8 cellular contexts compared by ENCODE assay signal in genomic region chr2:176130153-176130916, GRCh38. TPM values are rescaled to one million over a fixed set of nuclear protein-coding genes. Genes with fewer than 3 reads are reported as not detected.
DNase-seq lines count a peak whose midpoint lies in the region; ATAC-seq and TF ChIP-seq lines count a peak whose summit lies in the region.

No MANE protein-coding gene starts in this region.

- H3K4me3 Mint-ChIP-seq in MCF 10A (ENCODE audit: unreplicated experiment), result no peak overlapping the region
- H3K4me3 Mint-ChIP-seq in activated CD4-positive, alpha-beta memory T cell treated with anti-CD3 and anti-CD28 coated beads, Interleukin-2, amount 10 ng/mL, durations not matched to agents 7 days and 5 days, result no peak overlapping the region

- BruUV-seq in MCF 10A (replicated peaks; lab: Mats Ljungman, UMichigan), result no TSS peak

- H3K27me3 Mint-ChIP-seq in MCF 10A (ENCODE audit: insufficient read depth, unreplicated experiment), result no peaks in the 10 kb centered on the region
- peaks cover 82% of the 10 kb centered on the region for H3K27me3 Mint-ChIP-seq in activated CD4-positive, alpha-beta memory T cell treated with anti-CD3 and anti-CD28 coated beads, Interleukin-2, amount 10 ng/mL, durations not matched to agents 7 days and 5 days

- TF ChIP-seq CTCF in breast epithelium (IDR thresholded peaks at IDR 0.05) (no peak), MCF 10A (IDR thresholded peaks at IDR 0.05; ENCODE audit: unreplicated experiment) (no peak), hepatocyte (IDR thresholded peaks at IDR 0.05; ENCODE audit: poor library complexity) (no peak)

- H3K27me3 ChIP-seq in breast epithelium (peaks cover 5 to 79% of the 10 kb centered on the region in 2 donors), hepatocyte (peaks cover 91% of the 10 kb centered on the region)

- DNase-seq in breast epithelium (ENCODE audit: low spot score in 2 of 2) (no peak), MCF 10A (ENCODE audit: unreplicated experiment) (no peak), hepatocyte (ENCODE audit: low spot score) (peak; percentile 57)
- DNase-seq in activated CD4-positive, alpha-beta memory T cell treated with anti-CD3 and anti-CD28 coated beads, Interleukin-2, amount 10 ng/mL, durations not matched to agents 7 days and 5 days, result no peak
- peak; percentile 53 for DNase-seq in stimulated activated CD8-positive, alpha-beta memory T cell treated with anti-CD3 and anti-CD28 coated beads, Interleukin-4, amount 100 ng/mL, for 48 hours

- no peaks in the 10 kb centered on the region for H3K36me3 ChIP-seq in breast epithelium
- no peaks in the 10 kb centered on the region for H3K36me3 ChIP-seq in hepatocyte (replicated peaks; ENCODE audit: insufficient read depth, low read depth)

- peak overlapping the region; percentile 91 for H3K4me2 ChIP-seq in hepatocyte

- intact Hi-C loops in breast epithelium (cut with DNase I; ENCODE audit: low total_unique reads), result loop anchor here (10.0 kb wide), 1 partner anchor 1014 kb away; no protein-coding TSS in a partner anchor
- intact Hi-C loops in MCF 10A (cut with micrococcal nuclease), result no loop called here

- no peaks in the 10 kb centered on the region for H3K9me2 ChIP-seq in hepatocyte (replicated peaks; ENCODE audit: insufficient read depth)

- no peak overlapping the region for H3K27ac Mint-ChIP-seq in MCF 10A (ENCODE audit: low read depth, unreplicated experiment)
- peak overlapping the region; percentile 70 for H3K27ac Mint-ChIP-seq in activated CD4-positive, alpha-beta memory T cell treated with anti-CD3 and anti-CD28 coated beads, Interleukin-2, amount 10 ng/mL, durations not matched to agents 7 days and 5 days

- no peaks in the 10 kb centered on the region for H3K4me1 Mint-ChIP-seq in MCF 10A (ENCODE audit: insufficient read depth, unreplicated experiment)
- peaks cover 22% of the 10 kb centered on the region for H3K4me1 Mint-ChIP-seq in activated CD4-positive, alpha-beta memory T cell treated with anti-CD3 and anti-CD28 coated beads, Interleukin-2, amount 10 ng/mL, durations not matched to agents 7 days and 5 days

- ATAC-seq in HG02571 (IDR thresholded peaks at IDR 0.05; ENCODE audit: unreplicated experiment) (no peak), HG02759 (IDR thresholded peaks at IDR 0.05; ENCODE audit: unreplicated experiment) (no peak), GM19324 (IDR thresholded peaks at IDR 0.05; ENCODE audit: low FRiP score, unreplicated experiment) (no peak)

- no peaks in the 10 kb centered on the region for H3K4me1 ChIP-seq in breast epithelium
- H3K4me1 ChIP-seq in hepatocyte (ENCODE audit: insufficient read depth), result peaks cover 13% of the 10 kb centered on the region

- peak overlapping the region; percentile 14 for H2AFZ ChIP-seq in hepatocyte

- TF ChIP-seq POLR2A in breast epithelium (IDR thresholded peaks at IDR 0.05), result no peak

- H3K79me2 ChIP-seq in hepatocyte, result no peaks in the 10 kb centered on the region

- no peaks in the 10 kb centered on the region for H4K20me1 ChIP-seq in hepatocyte (ENCODE audit: insufficient read depth, poor library complexity, severe bottlenecking)

- under 1% methylated on average over 57 of the region's 98 CpGs for WGBS in hepatocyte (ENCODE audit: low lambda C conversion rate, missing lambda C conversion rate)

- H3K9me3 Mint-ChIP-seq in MCF 10A (ENCODE audit: unreplicated experiment), result no peaks in the 10 kb centered on the region
- no peaks in the 10 kb centered on the region for H3K9me3 Mint-ChIP-seq in activated CD4-positive, alpha-beta memory T cell treated with anti-CD3 and anti-CD28 coated beads, Interleukin-2, amount 10 ng/mL, durations not matched to agents 7 days and 5 days

- H3K36me3 Mint-ChIP-seq in MCF 10A (ENCODE audit: insufficient read depth, unreplicated experiment), result no peaks in the 10 kb centered on the region
- H3K36me3 Mint-ChIP-seq in activated CD4-positive, alpha-beta memory T cell treated with anti-CD3 and anti-CD28 coated beads, Interleukin-2, amount 10 ng/mL, durations not matched to agents 7 days and 5 days (ENCODE audit: low read depth), result peaks cover 10% of the 10 kb centered on the region

- H3K4me3 ChIP-seq in breast epithelium, result peak overlapping the region; percentile 52 to 73 (median 60)
- peak overlapping the region; percentile 56 for H3K4me3 ChIP-seq in hepatocyte

- CTCF ChIA-PET in MCF 10A (lab: Yijun Ruan, JAX), result interaction anchor here (0.6 to 4.7 kb wide), 8 partner anchors 10 to 1018 kb away, joined by 3 to 50 read pairs (median 6); no protein-coding TSS in a partner anchor
- CTCF ChIA-PET in activated CD4-positive, alpha-beta memory T cell treated with anti-CD3 and anti-CD28 coated beads, Interleukin-2, amount 10 ng/mL, durations not matched to agents 7 days and 5 days (lab: Charles Lee), result interaction anchor here (1.2 to 3.4 kb wide), 4 partner anchors 9 to 424 kb away, joined by 4 to 10 read pairs (median 8); no protein-coding TSS in a partner anchor

- POLR2A ChIA-PET in MCF 10A (lab: Yijun Ruan, JAX), result interaction anchor here (0.5 kb wide), 1 partner anchor 16 kb away, joined by 3 read pairs; no protein-coding TSS in a partner anchor
- POLR2A ChIA-PET in activated CD4-positive, alpha-beta memory T cell treated with anti-CD3 and anti-CD28 coated beads, Interleukin-2, amount 10 ng/mL, durations not matched to agents 7 days and 5 days (lab: Charles Lee), result no interaction called here

- H3K27ac ChIP-seq in breast epithelium, result peak overlapping the region; percentile 83 to 98
- no peak overlapping the region for H3K27ac ChIP-seq in hepatocyte

- H3K9me3 ChIP-seq in breast epithelium (peaks cover 0 to 3% of the 10 kb centered on the region in 2 donors), hepatocyte (ENCODE audit: low read depth) (no peaks in the 10 kb centered on the region)

RNA-seq across cellular contexts. Expression of gene HOXD8, which starts 0.8 kb away (rescaled TPM):
- total RNA-seq in breast epithelium (10 to 100 TPM; 10.5 to 36.1 (median 13.8) TPM), MCF 10A (2022) (not detected in 2 replicates), hepatocyte (1.3 TPM in 2 replicates)
- not detected for total RNA-seq in activated CD4-positive, alpha-beta memory T cell treated with anti-CD3 and anti-CD28 coated beads, Interleukin-2, amount 10 ng/mL, durations not matched to agents 7 days and 5 days
- 0.77 TPM in 1 of 2 replicates, not detected in the other for polyA plus RNA-seq in hepatocyte

RNA-seq across cellular contexts. Expression of gene HOXD9, which starts 7.8 kb away (rescaled TPM):
- total RNA-seq in breast epithelium (10 to 100 TPM in 1 of 3 donors, 1 to 10 TPM in 2; 2.4 to 17.0 (median 2.8) TPM), MCF 10A (2022) (not detected in 2 replicates), hepatocyte (2.4 and 2.9 TPM in 2 replicates)
- not detected for total RNA-seq in activated CD4-positive, alpha-beta memory T cell treated with anti-CD3 and anti-CD28 coated beads, Interleukin-2, amount 10 ng/mL, durations not matched to agents 7 days and 5 days
- polyA plus RNA-seq in hepatocyte, result 3.0 and 4.7 TPM in 2 replicates

RNA-seq across cellular contexts. Expression of gene HOXD10, which starts 13.8 kb away (rescaled TPM):
- 1 to 10 TPM in 2 of 3 donors, not detected in 1; 1.6 to 5.2 TPM for total RNA-seq in breast epithelium
- not detected in 2 replicates for total RNA-seq in MCF 10A (2022)
- not detected for total RNA-seq in activated CD4-positive, alpha-beta memory T cell treated with anti-CD3 and anti-CD28 coated beads, Interleukin-2, amount 10 ng/mL, durations not matched to agents 7 days and 5 days
- 8.5 and 11.7 TPM in 2 replicates for total RNA-seq in hepatocyte
- 5.1 and 9.9 TPM in 2 replicates for polyA plus RNA-seq in hepatocyte

RNA-seq across cellular contexts. Expression of gene HOXD4, which starts 21.0 kb away (rescaled TPM):
- 1 to 10 TPM; 1.9 to 5.8 (median 5.6) TPM for total RNA-seq in breast epithelium
- total RNA-seq in MCF 10A (2022), result not detected in 2 replicates
- total RNA-seq in activated CD4-positive, alpha-beta memory T cell treated with anti-CD3 and anti-CD28 coated beads, Interleukin-2, amount 10 ng/mL, durations not matched to agents 7 days and 5 days, result not detected
- 0.40 and 0.70 TPM in 2 replicates for total RNA-seq in hepatocyte
- polyA plus RNA-seq in hepatocyte, result 0.13 TPM in 1 of 2 replicates, not detected in the other

RNA-seq across cellular contexts. Expression of gene HOXD11, which starts 23.3 kb away (rescaled TPM):
- total RNA-seq in breast epithelium (under 1 TPM in 1 of 3 donors, not detected in 2; 0.66 TPM), MCF 10A (2022) (not detected in 2 replicates), hepatocyte (5.7 and 6.3 TPM in 2 replicates)
- total RNA-seq in activated CD4-positive, alpha-beta memory T cell treated with anti-CD3 and anti-CD28 coated beads, Interleukin-2, amount 10 ng/mL, durations not matched to agents 7 days and 5 days, result not detected
- 9.9 and 11.5 TPM in 2 replicates for polyA plus RNA-seq in hepatocyte

Comparison
In these comparisons a context has a peak if more than half of its experiments do, and no peak if none do; other contexts are left out.
1. DNase-seq: peak in hepatocyte (single experiment) and stimulated activated CD8-positive, alpha-beta memory T cell treated with anti-CD3 and anti-CD28 coated beads, Interleukin-4, amount 100 ng/mL, for 48 hours (single experiment); none in breast epithelium (0 of 2), MCF 10A (single experiment) and activated CD4-positive, alpha-beta memory T cell treated with anti-CD3 and anti-CD28 coated beads, Interleukin-2, amount 10 ng/mL, durations not matched to agents 7 days and 5 days (single experiment).